In the genomic region with DNA sequence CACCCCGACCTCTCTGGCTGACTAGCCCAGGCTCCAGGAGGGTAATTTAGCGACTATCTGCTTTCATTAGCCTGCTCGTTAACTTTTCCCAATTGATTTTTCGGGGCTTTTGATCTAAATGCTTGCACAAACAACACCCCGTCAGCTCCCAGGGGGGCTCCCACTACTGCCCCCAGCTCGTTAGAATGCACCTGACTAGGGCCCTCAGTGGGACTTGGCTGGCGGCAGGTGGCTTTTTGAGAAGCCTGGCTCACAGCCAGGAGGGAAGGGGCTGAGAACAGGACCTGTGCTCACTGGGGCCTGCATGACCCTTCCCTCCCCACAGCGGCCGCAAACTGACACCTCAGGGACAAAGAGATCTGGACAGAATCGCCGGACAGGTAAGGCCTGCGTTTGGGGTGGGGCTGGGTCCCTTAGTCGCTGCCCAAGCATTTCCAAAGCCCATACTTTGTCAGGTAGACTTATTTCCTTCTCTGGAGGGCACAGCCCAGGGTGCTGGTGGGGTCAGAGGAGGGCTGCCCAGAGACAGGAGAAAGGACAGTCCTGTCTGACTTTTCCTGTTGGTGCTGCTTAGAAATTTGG, we compare ENCODE assay signal across 9 cellular contexts. TPM values are rescaled to one million over a fixed set of nuclear protein-coding genes. Genes with fewer than 3 reads are reported as not detected.
DNase-seq lines count a peak whose midpoint lies in the region; ATAC-seq and TF ChIP-seq lines count a peak whose summit lies in the region.
"Had no signal": no experiment of that assay in that cellular context is flagged by ENCODE, and none has a peak within 500 bp of the region (broad histone marks: within the 10 kb centered on the region; RNA-seq: fewer than 3 reads in every experiment).

No MANE protein-coding gene starts in this region.

- no peak for TF ChIP-seq EP300 in gastroesophageal sphincter (IDR thresholded peaks at IDR 0.05)

- H3K36me3 Mint-ChIP-seq in CD4-positive, alpha-beta T cell (ENCODE audit: low read depth) = peaks cover 56% of the 10 kb centered on the region
- peaks cover 39% of the 10 kb centered on the region for H3K36me3 Mint-ChIP-seq in HFFc6 (ENCODE audit: low read depth)
- H3K36me3 Mint-ChIP-seq in dendritic cell treated with granulocyte-macrophage colony-stimulating factor and Interleukin-4, amounts not matched to agents 40 ng/mL and 50 ng/mL, for 4 days (ENCODE audit: low read depth) = peaks cover 84% of the 10 kb centered on the region

- peaks cover 0 to 81% of the 10 kb centered on the region in 2 donors for H3K36me3 ChIP-seq in gastroesophageal sphincter
- H3K36me3 ChIP-seq: uterus had no signal

- no peak for TF ChIP-seq CTCF in CD4-positive, alpha-beta T cell (IDR thresholded peaks at IDR 0.05)
- no peak for TF ChIP-seq CTCF in HFFc6 (IDR thresholded peaks at IDR 0.05)
- TF ChIP-seq CTCF in gastroesophageal sphincter (IDR thresholded peaks at IDR 0.05) = no peak

- ATAC-seq in CD4-positive, alpha-beta T cell (ENCODE audit: poor library complexity) = no peak
- ATAC-seq in GM19395 (IDR thresholded peaks at IDR 0.05; ENCODE audit: unreplicated experiment) = no peak
- no peak for ATAC-seq in gastroesophageal sphincter

- 76% methylated on average over 5 of the region's 13 CpGs; no CpG with 5 or more reads in 1 of the 2 donors for WGBS in gastroesophageal sphincter (ENCODE audit: low coverage in 1 of 2), 2 donors

- peak overlapping the region; percentile 7 for H3K4me3 Mint-ChIP-seq in CD4-positive, alpha-beta T cell
- no peak overlapping the region for H3K4me3 Mint-ChIP-seq in HFFc6
- no peak overlapping the region for H3K4me3 Mint-ChIP-seq in dendritic cell treated with granulocyte-macrophage colony-stimulating factor and Interleukin-4, amounts not matched to agents 40 ng/mL and 50 ng/mL, for 4 days

- H3K27me3 ChIP-seq in CD4-positive, alpha-beta T cell (ENCODE audit: control insufficient read depth, insufficient read depth, low read length) = no peaks in the 10 kb centered on the region
- H3K27me3 ChIP-seq in gastroesophageal sphincter = no peaks in the 10 kb centered on the region
- H3K27me3 ChIP-seq: uterus had no signal

- no peaks in the 10 kb centered on the region for H3K9me3 ChIP-seq in CD4-positive, alpha-beta T cell (ENCODE audit: control insufficient read depth, low read length)
- no peaks in the 10 kb centered on the region for H3K9me3 ChIP-seq in gastroesophageal sphincter
- H3K9me3 ChIP-seq: uterus had no signal

- POLR2A ChIA-PET in CD4-positive, alpha-beta T cell (lab: Charles Lee) = interaction anchor here (2.7 to 11.4 kb wide), 3 partner anchors 9 to 90 kb away, joined by 13 to 465 read pairs (median 125); partner anchors contain the start of genes ARHGEF1, RABAC1 and RPS19

- CTCF ChIA-PET in CD4-positive, alpha-beta T cell (lab: Charles Lee) = interaction anchor here (0.7 kb wide), 1 partner anchor 10 kb away, joined by 3 read pairs; the partner anchor contains the start of gene RPS19

- DNase-seq in CD4-positive, alpha-beta T cell = no peak
- no peak for DNase-seq in HFFc6
- DNase-seq in NCI-H2081 (lab: John Stamatoyannopoulos, UW) = no peak
- DNase-seq: effector CD8-positive, alpha-beta T cell; uterus had no signal

- no peaks in the 10 kb centered on the region for H3K27me3 Mint-ChIP-seq in CD4-positive, alpha-beta T cell
- H3K27me3 Mint-ChIP-seq in HFFc6 (ENCODE audit: insufficient read depth) = peaks cover 29% of the 10 kb centered on the region
- H3K27me3 Mint-ChIP-seq in dendritic cell treated with granulocyte-macrophage colony-stimulating factor and Interleukin-4, amounts not matched to agents 40 ng/mL and 50 ng/mL, for 4 days = no peaks in the 10 kb centered on the region

- peaks cover 0 to 42% (median 4%) of the 10 kb centered on the region in 3 donors for H3K4me1 ChIP-seq in gastroesophageal sphincter

- peaks cover 64% of the 10 kb centered on the region for H3K4me1 Mint-ChIP-seq in CD4-positive, alpha-beta T cell (ENCODE audit: low read depth)
- peaks cover 11% of the 10 kb centered on the region for H3K4me1 Mint-ChIP-seq in HFFc6 (ENCODE audit: low read depth)
- H3K4me1 Mint-ChIP-seq in dendritic cell treated with granulocyte-macrophage colony-stimulating factor and Interleukin-4, amounts not matched to agents 40 ng/mL and 50 ng/mL, for 4 days (ENCODE audit: low read depth) = peaks cover 85% of the 10 kb centered on the region

- peak overlapping the region; percentile 66 for H3K27ac ChIP-seq in CD4-positive, alpha-beta T cell (ENCODE audit: low read depth, low read length)
- H3K27ac ChIP-seq in gastroesophageal sphincter = no peak overlapping the region
- H3K27ac ChIP-seq: uterus had no signal

- H3K4me3 ChIP-seq in gastroesophageal sphincter = no peak overlapping the region
- H3K4me3 ChIP-seq: smooth muscle cell, uterus had no signal

- no peak for TF ChIP-seq POLR2A in gastroesophageal sphincter (IDR thresholded peaks at IDR 0.05)

- no peaks in the 10 kb centered on the region for H3K9me3 Mint-ChIP-seq in CD4-positive, alpha-beta T cell
- no peaks in the 10 kb centered on the region for H3K9me3 Mint-ChIP-seq in HFFc6
- H3K9me3 Mint-ChIP-seq in dendritic cell treated with granulocyte-macrophage colony-stimulating factor and Interleukin-4, amounts not matched to agents 40 ng/mL and 50 ng/mL, for 4 days = no peaks in the 10 kb centered on the region

- intact Hi-C loops in CD4-positive, alpha-beta T cell (cut with DNase I, micrococcal nuclease) = no loop called here
- intact Hi-C loops in dendritic cell treated with granulocyte-macrophage colony-stimulating factor and Interleukin-4, amounts not matched to agents 40 ng/mL and 50 ng/mL, for 4 days (cut with micrococcal nuclease) = no loop called here

- H3K27ac Mint-ChIP-seq in CD4-positive, alpha-beta T cell = peak overlapping the region; percentile 98
- peak overlapping the region; percentile 71; the same call in 1 of the 2 replicates for H3K27ac Mint-ChIP-seq in HFFc6
- peak overlapping the region; percentile 25 for H3K27ac Mint-ChIP-seq in dendritic cell treated with granulocyte-macrophage colony-stimulating factor and Interleukin-4, amounts not matched to agents 40 ng/mL and 50 ng/mL, for 4 days

RNA-seq across cellular contexts. Expression of gene CD79A, which starts 7.6 kb away (rescaled TPM):
- 1 to 10 TPM; 3.7 to 3.8 TPM for total RNA-seq in CD4-positive, alpha-beta T cell
- under 1 TPM in 4 of 6 experiments, not detected in 2; 0.23 to 0.62 (median 0.35) TPM for total RNA-seq in HFFc6 (2021; fragmentation: NEBNext Ultra II Directional; extraction: Animal tissue kit (Norgen Biotek cat#: 25700))
- total RNA-seq in gastroesophageal sphincter = under 1 TPM in 2 of 4 donors, not detected in 2; 0.40 to 0.99 TPM
- total RNA-seq: smooth muscle cell had no signal

RNA-seq across cellular contexts. Expression of gene RPS19, which starts 9.4 kb away (rescaled TPM):
- 1,000 to 10,000 TPM; 3,668 to 3,697 TPM for total RNA-seq in CD4-positive, alpha-beta T cell
- total RNA-seq in HFFc6 (2021; fragmentation: NEBNext Ultra II Directional; extraction: Animal tissue kit (Norgen Biotek cat#: 25700)) = 1,000 to 10,000 TPM; 2,312 to 2,495 (median 2,438) TPM
- 1,000 to 10,000 TPM in 2 of 4 donors, 100 to 1,000 TPM in 2; 673 to 1,241 (median 970) TPM for total RNA-seq in gastroesophageal sphincter

RNA-seq across cellular contexts. Expression of gene ARHGEF1, which starts 13.5 kb away (rescaled TPM):
- 1,000 to 10,000 TPM; 1,019 to 1,047 TPM for total RNA-seq in CD4-positive, alpha-beta T cell
- total RNA-seq in HFFc6 (2021; fragmentation: NEBNext Ultra II Directional; extraction: Animal tissue kit (Norgen Biotek cat#: 25700)) = 10 to 100 TPM; 63.8 to 73.3 (median 68.2) TPM
- 10 to 100 TPM; 40.4 to 58.3 (median 51.4) TPM for total RNA-seq in gastroesophageal sphincter

RNA-seq across cellular contexts. Expression of gene DMRTC2, which starts 24.6 kb away (rescaled TPM):
- total RNA-seq in CD4-positive, alpha-beta T cell = not detected
- total RNA-seq in HFFc6 (2021; fragmentation: NEBNext Ultra II Directional; extraction: Animal tissue kit (Norgen Biotek cat#: 25700)) = not detected
- total RNA-seq in gastroesophageal sphincter = not detected
- total RNA-seq: smooth muscle cell had no signal

RNA-seq across cellular contexts. Expression of gene LYPD4, which starts 25.0 kb away (rescaled TPM):
- not detected for total RNA-seq in CD4-positive, alpha-beta T cell
- total RNA-seq in HFFc6 (2021; fragmentation: NEBNext Ultra II Directional; extraction: Animal tissue kit (Norgen Biotek cat#: 25700)) = not detected
- total RNA-seq in gastroesophageal sphincter = not detected
- total RNA-seq: smooth muscle cell, uterus had no signal

Comparison
In these comparisons a context has a peak if more than half of its experiments do, and no peak if none do; other contexts are left out.
1. H3K27ac Mint-ChIP-seq: peak in every context shown above with its lines; median percentile 98 in CD4-positive, alpha-beta T cell; 71 in HFFc6; 25 in dendritic cell treated with granulocyte-macrophage colony-stimulating factor and Interleukin-4, amounts not matched to agents 40 ng/mL and 50 ng/mL, for 4 days.
2. RNA of gene ARHGEF1, which starts 13.5 kb away (total RNA-seq): 1,019 to 1,047 TPM in CD4-positive, alpha-beta T cell; 63.8 to 73.3 TPM in HFFc6 and 40.4 to 58.3 TPM in gastroesophageal sphincter; every median in the first group is over 10 times any median in the second.